ENCODE assay signal across 1 cellular context in the genomic region with DNA sequence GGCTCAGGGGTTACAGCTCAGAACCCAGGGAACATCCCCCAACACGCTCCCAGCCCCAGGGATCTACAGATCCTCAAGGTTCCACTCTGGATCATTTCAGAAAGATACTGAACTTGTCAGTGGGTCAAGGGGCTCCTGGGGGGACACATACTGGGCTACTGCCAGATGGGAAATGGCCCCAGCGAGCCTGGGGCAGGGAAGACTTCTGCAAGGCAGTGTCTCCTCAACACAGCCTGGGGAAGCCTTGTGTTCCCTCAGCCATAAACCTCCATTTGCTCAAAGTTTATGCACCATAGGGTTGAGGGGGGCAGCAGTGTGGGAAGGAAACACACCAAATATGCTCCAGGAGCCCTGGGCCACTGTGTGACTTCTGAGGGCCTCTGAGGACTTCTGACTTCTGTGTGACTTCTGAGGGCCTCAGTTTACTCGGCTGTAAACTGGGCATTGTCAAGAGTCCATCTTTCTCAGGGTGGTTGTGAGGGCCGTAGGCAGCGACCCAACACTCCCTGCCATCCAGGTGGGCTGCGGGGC.
TF ChIP-seq lines count a peak whose summit lies in the region.

No MANE protein-coding gene starts in this region.

TF ChIP-seq in K562, 482 proteins besides CTCF, POLR2A, EP300 and RAD21:
- TF ChIP-seq BCOR (IDR thresholded peaks at IDR 0.05) (0 out of 2 replicates have a peak, but pooled peaks have one; percentile 29), MEIS2 (IDR thresholded peaks at IDR 0.05; ENCODE audit: partially characterized antibody) (no peak)
TF ChIP-seq in K562: peak in this region for 1.
